In genomic region chr7:66078067-66078466, GRCh38 we compare ENCODE assay signal across 23 cellular contexts. TPM values are rescaled to one million over a fixed set of nuclear protein-coding genes. Genes with fewer than 3 reads are reported as not detected.
DNase-seq lines count a peak whose midpoint lies in the region; ATAC-seq and TF ChIP-seq lines count a peak whose summit lies in the region.
"Had no signal": no experiment of that assay in that cellular context is flagged by ENCODE, and none has a peak within 500 bp of the region (broad histone marks: within the 10 kb centered on the region; RNA-seq: fewer than 3 reads in every experiment).

No MANE protein-coding gene starts in this region.

- POLR2A ChIA-PET in SK-N-SH (lab: Yijun Ruan, JAX) = interaction anchor here (0.7 to 1.3 kb wide), 2 partner anchors 31 to 183 kb away, joined by 3 to 4 read pairs; no protein-coding TSS in a partner anchor
- POLR2A ChIA-PET in CD8-positive, alpha-beta memory T cell (lab: Charles Lee) = no interaction called here
- POLR2A ChIA-PET in naive thymus-derived CD8-positive, alpha-beta T cell (lab: Charles Lee) = no interaction called here
- POLR2A ChIA-PET in HEK293T (lab: Yijun Ruan, JAX) = no interaction called here

- ATAC-seq in SK-N-SH treated with all-trans-retinoic acid at 6 μM for 48 hours = no peak
- ATAC-seq in naive thymus-derived CD8-positive, alpha-beta T cell = no peak
- ATAC-seq: activated CD8-positive, alpha-beta T cell treated with anti-CD3 and anti-CD28 coated beads for 36 hours; left cardiac atrium; natural killer cell treated with Interleukin-12 subunit alpha and Interleukin-12 subunit beta and Interleukin-15 and Interleukin-18, amount 100 ng/mL, for 72 hours had no signal

- H3K4me1 ChIP-seq in SK-N-SH (ENCODE audit: control insufficient read depth in 1 of 2, insufficient read depth in 2 of 2, low read depth in 1 of 2, low read length in 1 of 2) (peaks cover 4 to 19% of the 10 kb centered on the region in 2 experiments; a peak in 1 of 4 replicates), endodermal cell (ENCODE audit: control insufficient read depth, insufficient read depth, low read length) (no peaks in the 10 kb centered on the region), osteoblast (ENCODE audit: insufficient read depth, low read length) (peaks cover 11% of the 10 kb centered on the region), colonic mucosa (no peaks in the 10 kb centered on the region)
- peaks cover 9% of the 10 kb centered on the region for H3K4me1 ChIP-seq in CD8-positive, alpha-beta memory T cell (ENCODE audit: insufficient read depth, low read length)

- no peak for TF ChIP-seq CTCF in SK-N-SH (IDR thresholded peaks at IDR 0.05)
- TF ChIP-seq CTCF in endodermal cell (conservative IDR thresholded peaks at IDR 0.05) = no peak
- no peak for TF ChIP-seq CTCF in osteoblast (IDR thresholded peaks at IDR 0.05; ENCODE audit: extremely low read depth, low read depth, low read length)
- no peak for TF ChIP-seq CTCF in colonic mucosa (IDR thresholded peaks at IDR 0.05)

- H3K4me2 ChIP-seq in SK-N-SH (no peak overlapping the region), osteoblast (ENCODE audit: insufficient read depth, low read length) (no peak overlapping the region)

- H3K36me3 Mint-ChIP-seq in CD8-positive, alpha-beta memory T cell = peaks cover 0 to 8% (median 0%) of the 10 kb centered on the region in 3 donors
- peaks cover 21% of the 10 kb centered on the region for H3K36me3 Mint-ChIP-seq in endodermal cell (ENCODE audit: low read depth)
- H3K36me3 Mint-ChIP-seq in naive thymus-derived CD8-positive, alpha-beta T cell = peaks cover 0 to 11% (median 2%) of the 10 kb centered on the region in 3 donors
- H3K36me3 Mint-ChIP-seq: natural killer cell treated with Interleukin-12 subunit alpha and Interleukin-12 subunit beta and Interleukin-15 and Interleukin-18, amount 100 ng/mL, for 72 hours had no signal

- TF ChIP-seq RAD21 in SK-N-SH (IDR thresholded peaks at IDR 0.05; ENCODE audit: low read length) = no peak

- CTCF ChIA-PET in SK-N-SH (lab: Yijun Ruan, JAX) = interaction anchor here (0.6 to 1.6 kb wide), 3 partner anchors 33 to 717 kb away, joined by 3 to 5 read pairs (median 3); partner anchors contain the start of gene CRCP
- CTCF ChIA-PET in CD8-positive, alpha-beta memory T cell (lab: Charles Lee) = no interaction called here
- CTCF ChIA-PET in HEK293T (lab: Yijun Ruan, JAX) = no interaction called here

- no peaks in the 10 kb centered on the region for H3K27me3 Mint-ChIP-seq in CD8-positive, alpha-beta memory T cell
- no peaks in the 10 kb centered on the region for H3K27me3 Mint-ChIP-seq in endodermal cell (ENCODE audit: insufficient read depth)
- no peaks in the 10 kb centered on the region for H3K27me3 Mint-ChIP-seq in naive thymus-derived CD8-positive, alpha-beta T cell
- H3K27me3 Mint-ChIP-seq: activated CD8-positive, alpha-beta T cell treated with anti-CD3 and anti-CD28 coated beads for 36 hours; natural killer cell treated with Interleukin-12 subunit alpha and Interleukin-12 subunit beta and Interleukin-15 and Interleukin-18, amount 100 ng/mL, for 72 hours had no signal

- 96% methylated on average over 4 of the region's 5 CpGs for WGBS in SK-N-SH (ENCODE audit: low lambda C conversion rate)
- WGBS in endodermal cell (ENCODE audit: insufficient coverage in 1 of 2, insufficient read length in 1 of 2), 2 experiments = 81 to 93% methylated on average over 2 to 5 of the region's 5 CpGs

- no peak for DNase-seq in SK-N-SH
- no peak for DNase-seq in CD8-positive, alpha-beta memory T cell
- DNase-seq in endodermal cell = no peak
- peak; percentile 29 for DNase-seq in osteoblast (ENCODE audit: insufficient read length, low spot score, missing footprints)
- DNase-seq in naive thymus-derived CD8-positive, alpha-beta T cell = no peak
- DNase-seq in colonic mucosa = no peak
- DNase-seq in HEK293T (ENCODE audit: extremely low spot score) = no peak
- DNase-seq: 8988T; activated CD4-positive, alpha-beta T cell treated with anti-CD3 and anti-CD28 coated beads for 1 hour; activated CD8-positive, alpha-beta T cell treated with anti-CD3 and anti-CD28 coated beads for 36 hours; activated naive CD4-positive, alpha-beta T cell treated with Interleukin-2 at 50 U/mL for 16 hours; effector CD4-positive, alpha-beta T cell; head of caudate nucleus; KG1; left cardiac atrium; MV-4-11; NCI-H524; NK-92 treated with Interleukin-12 subunit alpha and Interleukin-12 subunit beta, amount 100 ng/mL, for 24 hours; stimulated activated CD8-positive, alpha-beta memory T cell treated with anti-CD3 and anti-CD28 coated beads, Interleukin-4, amount 100 ng/mL, for 48 hours had no signal

- H3K9me2 ChIP-seq in SK-N-SH = no peaks in the 10 kb centered on the region

- H3K36me3 ChIP-seq in SK-N-SH (replicated peaks in 1 of 2; ENCODE audit: control insufficient read depth in 1 of 2, insufficient read depth in 2 of 2, low read length in 1 of 2) = peaks cover 3 to 4% of the 10 kb centered on the region in 2 experiments
- no peaks in the 10 kb centered on the region for H3K36me3 ChIP-seq in CD8-positive, alpha-beta memory T cell (ENCODE audit: insufficient read depth, low read length)
- peaks cover 5% of the 10 kb centered on the region for H3K36me3 ChIP-seq in endodermal cell (ENCODE audit: control insufficient read depth, insufficient read depth, low read length)
- no peaks in the 10 kb centered on the region for H3K36me3 ChIP-seq in osteoblast (ENCODE audit: insufficient read depth, low read length)
- no peaks in the 10 kb centered on the region for H3K36me3 ChIP-seq in colonic mucosa

- H3K9ac ChIP-seq in SK-N-SH (no peak overlapping the region), endodermal cell (ENCODE audit: extremely low read depth, low read length, poor library complexity, severe bottlenecking) (no peak overlapping the region), colonic mucosa (ENCODE audit: low read depth in 2 of 2, low read length in 2 of 2) (no peak overlapping the region)

- H3K27ac Mint-ChIP-seq in CD8-positive, alpha-beta memory T cell = peak overlapping the region in 3 of 8 donors; percentile 36 to 72 (median 45)
- no peak overlapping the region for H3K27ac Mint-ChIP-seq in endodermal cell
- peak overlapping the region in 1 of 10 donors; percentile 25 for H3K27ac Mint-ChIP-seq in naive thymus-derived CD8-positive, alpha-beta T cell
- H3K27ac Mint-ChIP-seq: activated CD8-positive, alpha-beta T cell treated with anti-CD3 and anti-CD28 coated beads for 36 hours; natural killer cell treated with Interleukin-12 subunit alpha and Interleukin-12 subunit beta and Interleukin-15 and Interleukin-18, amount 100 ng/mL, for 72 hours had no signal

- H3K9me3 Mint-ChIP-seq in CD8-positive, alpha-beta memory T cell = no peaks in the 10 kb centered on the region
- no peaks in the 10 kb centered on the region for H3K9me3 Mint-ChIP-seq in endodermal cell
- H3K9me3 Mint-ChIP-seq in naive thymus-derived CD8-positive, alpha-beta T cell = no peaks in the 10 kb centered on the region
- H3K9me3 Mint-ChIP-seq: activated CD8-positive, alpha-beta T cell treated with anti-CD3 and anti-CD28 coated beads for 36 hours; natural killer cell treated with Interleukin-12 subunit alpha and Interleukin-12 subunit beta and Interleukin-15 and Interleukin-18, amount 100 ng/mL, for 72 hours; T-helper 1 cell treated with Interleukin-12 subunit alpha and Interleukin-12 subunit beta and Interleukin-4 antibody, amounts not matched to agents 30 μg/mL and 1 μg/mL, for 36 hours had no signal

- H3K9me3 ChIP-seq in SK-N-SH (no peaks in the 10 kb centered on the region), endodermal cell (ENCODE audit: control insufficient read depth, low read length) (no peaks in the 10 kb centered on the region), osteoblast (ENCODE audit: low read depth, low read length) (no peaks in the 10 kb centered on the region), colonic mucosa (no peaks in the 10 kb centered on the region)
- no peaks in the 10 kb centered on the region for H3K9me3 ChIP-seq in CD8-positive, alpha-beta memory T cell (ENCODE audit: low read length)
- H3K9me3 ChIP-seq: ascending aorta had no signal

- H3K27me3 ChIP-seq in SK-N-SH (ENCODE audit: insufficient read depth) = no peaks in the 10 kb centered on the region
- no peaks in the 10 kb centered on the region for H3K27me3 ChIP-seq in CD8-positive, alpha-beta memory T cell (ENCODE audit: insufficient read depth, low read length, poor library complexity, severe bottlenecking)
- no peaks in the 10 kb centered on the region for H3K27me3 ChIP-seq in endodermal cell (ENCODE audit: control insufficient read depth, insufficient read depth, low read length, poor library complexity, severe bottlenecking)
- H3K27me3 ChIP-seq in osteoblast (ENCODE audit: insufficient read depth, low read length) = no peaks in the 10 kb centered on the region
- H3K27me3 ChIP-seq in colonic mucosa = no peaks in the 10 kb centered on the region
- H3K27me3 ChIP-seq: ascending aorta had no signal

- H3K79me2 ChIP-seq in SK-N-SH (ENCODE audit: insufficient read depth) (peaks cover 31% of the 10 kb centered on the region), osteoblast (ENCODE audit: insufficient read depth, low read length) (peaks cover 32% of the 10 kb centered on the region)

- H2AFZ ChIP-seq in SK-N-SH (ENCODE audit: low read depth) (no peak overlapping the region), osteoblast (ENCODE audit: low read length) (no peak overlapping the region)

- H4K20me1 ChIP-seq in SK-N-SH (ENCODE audit: insufficient read depth) = no peaks in the 10 kb centered on the region
- peaks cover 4% of the 10 kb centered on the region for H4K20me1 ChIP-seq in osteoblast (ENCODE audit: insufficient read depth, low read length)

- peak overlapping the region in 6 of 7 donors; percentile 35 to 66 (median 50) for H3K4me3 Mint-ChIP-seq in CD8-positive, alpha-beta memory T cell
- H3K4me3 Mint-ChIP-seq in endodermal cell = peak overlapping the region; percentile 22
- H3K4me3 Mint-ChIP-seq in naive thymus-derived CD8-positive, alpha-beta T cell = peak overlapping the region in 5 of 10 donors; percentile 42 to 84 (median 70)
- H3K4me3 Mint-ChIP-seq: activated CD8-positive, alpha-beta T cell treated with anti-CD3 and anti-CD28 coated beads for 36 hours; T-helper 1 cell treated with Interleukin-12 subunit alpha and Interleukin-12 subunit beta and Interleukin-4 antibody, amounts not matched to agents 30 μg/mL and 1 μg/mL, for 36 hours had no signal

- no peak overlapping the region; a peak in 1 of 4 replicates for H3K27ac ChIP-seq in SK-N-SH (ENCODE audit: low read depth in 2 of 2, low read length in 1 of 2)
- no peak overlapping the region for H3K27ac ChIP-seq in CD8-positive, alpha-beta memory T cell (ENCODE audit: low read depth, low read length)
- no peak overlapping the region for H3K27ac ChIP-seq in endodermal cell (ENCODE audit: low read depth, low read length)
- no peak overlapping the region for H3K27ac ChIP-seq in osteoblast (ENCODE audit: low read depth, low read length)
- H3K27ac ChIP-seq in colonic mucosa = no peak overlapping the region
- H3K27ac ChIP-seq: ascending aorta had no signal

- H3K4me1 Mint-ChIP-seq in CD8-positive, alpha-beta memory T cell = peaks cover 13 to 20% (median 20%) of the 10 kb centered on the region in 3 donors
- peaks cover 8% of the 10 kb centered on the region for H3K4me1 Mint-ChIP-seq in endodermal cell
- H3K4me1 Mint-ChIP-seq in naive thymus-derived CD8-positive, alpha-beta T cell = peaks cover 7 to 24% (median 14%) of the 10 kb centered on the region in 4 donors

- H3K4me3 ChIP-seq in SK-N-SH (ENCODE audit: low read depth in 2 of 2, low read length in 1 of 2) = peak overlapping the region; percentile 3 to 27; a peak in 1 of 4 replicates
- no peak overlapping the region for H3K4me3 ChIP-seq in CD8-positive, alpha-beta memory T cell (ENCODE audit: low read length)
- H3K4me3 ChIP-seq in endodermal cell (ENCODE audit: low read length) = no peak overlapping the region
- H3K4me3 ChIP-seq in osteoblast (ENCODE audit: insufficient read depth, low read length) = no peak overlapping the region
- no peak overlapping the region for H3K4me3 ChIP-seq in colonic mucosa
- H3K4me3 ChIP-seq: ascending aorta had no signal

- H3F3A ChIP-seq in SK-N-SH (replicated peaks; ENCODE audit: insufficient read depth) = peaks cover 3% of the 10 kb centered on the region

- TF ChIP-seq EP300 in SK-N-SH (IDR thresholded peaks at IDR 0.05; ENCODE audit: borderline replicate concordance in 1 of 2, low read depth in 1 of 2, low read length in 1 of 2) = no peak

- intact Hi-C loops in colonic mucosa (cut with DNase I) = no loop called here

RNA-seq across cellular contexts. Expression of gene ASL, which starts 2.4 kb away (rescaled TPM):
- polyA plus RNA-seq in SK-N-SH (2012; rRNA removed) = 138 and 141 TPM in 2 replicates
- polyA plus RNA-seq in SK-N-SH (2012; cell fraction: cytosol; rRNA removed) = 54.1 and 76.3 TPM in 2 replicates
- polyA plus RNA-seq in SK-N-SH (2012; cell fraction: nucleus; rRNA removed) = 426 and 428 TPM in 2 replicates
- 10 to 100 TPM; 24.2 to 27.7 TPM for total RNA-seq in CD8-positive, alpha-beta memory T cell
- polyA plus RNA-seq in CD8-positive, alpha-beta memory T cell = 14.1 TPM
- total RNA-seq in endodermal cell = 10 to 100 TPM; 37.8 to 47.9 TPM
- polyA plus RNA-seq in endodermal cell (2013, experiment 1 of 2) = 18.9 TPM
- 16.2 TPM for polyA plus RNA-seq in endodermal cell (2013, experiment 2 of 2)
- 52.2 and 53.6 TPM in 2 replicates for total RNA-seq in osteoblast
- 10 to 100 TPM; 15.2 to 18.6 TPM for total RNA-seq in naive thymus-derived CD8-positive, alpha-beta T cell
- polyA plus RNA-seq in naive thymus-derived CD8-positive, alpha-beta T cell = 10 to 100 TPM in 1 of 3 donors, 1 to 10 TPM in 2; 5.2 to 13.0 (median 7.6) TPM
- total RNA-seq in colonic mucosa = 100 to 1,000 TPM; 134 to 144 TPM

RNA-seq across cellular contexts. Expression of gene CRCP, which starts 36.6 kb away (rescaled TPM):
- polyA plus RNA-seq in SK-N-SH (2012; rRNA removed) = 34.0 and 34.1 TPM in 2 replicates
- polyA plus RNA-seq in SK-N-SH (2012; cell fraction: cytosol; rRNA removed) = 33.3 and 35.7 TPM in 2 replicates
- polyA plus RNA-seq in SK-N-SH (2012; cell fraction: nucleus; rRNA removed) = 40.7 and 57.5 TPM in 2 replicates
- 10 to 100 TPM; 34.1 to 35.4 TPM for total RNA-seq in CD8-positive, alpha-beta memory T cell
- polyA plus RNA-seq in CD8-positive, alpha-beta memory T cell = 33.7 TPM
- total RNA-seq in endodermal cell (10 to 100 TPM; 25.9 to 27.8 TPM), osteoblast (36.8 and 44.9 TPM in 2 replicates), colonic mucosa (10 to 100 TPM; 33.0 to 34.4 TPM)
- 22.7 TPM for polyA plus RNA-seq in endodermal cell (2013, experiment 1 of 2)
- 18.5 TPM for polyA plus RNA-seq in endodermal cell (2013, experiment 2 of 2)
- total RNA-seq in naive thymus-derived CD8-positive, alpha-beta T cell = 10 to 100 TPM; 30.7 to 32.9 TPM
- 10 to 100 TPM; 29.5 to 37.9 (median 36.1) TPM for polyA plus RNA-seq in naive thymus-derived CD8-positive, alpha-beta T cell

Comparison
In these comparisons a context has a peak if more than half of its experiments do, and no peak if none do; other contexts are left out.
1. H3K4me3 ChIP-seq: peak in SK-N-SH (2 of 2); none in CD8-positive, alpha-beta memory T cell (single experiment), endodermal cell (single experiment), osteoblast (single experiment) and colonic mucosa (single experiment).